ENCODE assay signal across 23 cellular contexts in the genomic region with DNA sequence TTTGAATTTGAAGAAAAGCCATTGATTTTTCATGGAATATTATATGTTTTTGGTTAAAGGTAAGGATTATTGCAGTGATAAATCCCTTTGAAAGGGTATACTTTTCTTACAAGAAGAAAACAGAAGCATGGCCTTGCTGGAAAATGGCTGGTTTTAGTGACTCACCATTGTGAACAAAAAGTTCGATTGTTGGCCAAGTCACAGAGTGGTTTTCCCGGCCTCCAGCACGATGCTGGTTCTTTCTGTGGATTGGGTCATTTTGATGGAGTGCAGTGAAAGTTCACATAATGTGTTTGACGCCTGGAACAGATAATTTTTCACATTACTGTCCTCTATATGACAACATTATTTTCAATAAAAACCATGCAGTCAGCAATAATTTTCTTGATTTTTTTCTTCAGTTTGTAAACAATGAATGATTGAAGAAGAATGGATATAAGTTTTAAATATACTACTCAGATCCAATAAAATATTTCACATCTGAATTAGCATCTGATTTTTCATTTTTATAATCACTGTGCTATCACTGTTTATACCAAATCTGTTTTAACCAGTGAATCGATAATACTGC.
"Had no signal": no experiment of that assay in that cellular context is flagged by ENCODE, and none has a peak within 500 bp of the region (broad histone marks: within the 10 kb centered on the region; RNA-seq: fewer than 3 reads in every experiment).

No MANE protein-coding gene starts in this region.

- ATAC-seq: activated naive CD4-positive, alpha-beta T cell treated with anti-CD3 and anti-CD28 coated beads, Interleukin-2, amount 50 U/mL, for 72 hours; body of pancreas; foreskin keratinocyte; stimulated activated effector memory CD8-positive, alpha-beta T cell treated with anti-CD3 and anti-CD28 coated beads, Interleukin-12 subunit alpha, Interleukin-12 subunit beta, amount 100 ng/mL, for 72 hours had no signal

- H3K4me2 ChIP-seq: smooth muscle cell had no signal

- H3K4me3 ChIP-seq: body of pancreas, dorsolateral prefrontal cortex, lung, right atrium auricular region, smooth muscle cell, stomach had no signal

- H3K36me3 ChIP-seq: right atrium auricular region, stomach had no signal

- H3K27me3 ChIP-seq: body of pancreas, right atrium auricular region had no signal

- H3K9me3 ChIP-seq: body of pancreas, right atrium auricular region, stomach had no signal

- DNase-seq: activated B cell treated with CpG ODN at 0.5 μM for 24 hours; activated CD4-positive, alpha-beta memory T cell treated with anti-CD3 and anti-CD28 coated beads for 36 hours; activated CD4-positive, alpha-beta T cell treated with anti-CD3 and anti-CD28 coated beads for 4 hours; activated gamma-delta T cell treated with Interleukin-2 at 50 U/mL for 16 hours; activated T-cell treated with anti-CD3 and anti-CD28 coated beads for 4 hours; body of pancreas; caudate nucleus; dorsolateral prefrontal cortex; endodermal cell; foreskin keratinocyte; glutamatergic neuron; hypothalamus; nucleus accumbens; stimulated activated CD4-positive, alpha-beta T cell treated with anti-CD3 and anti-CD28 coated beads, Interleukin-4, amount 100 ng/mL, for 1 hour; stomach; trophoblast cell had no signal

- H3K4me1 ChIP-seq: body of pancreas, foreskin keratinocyte had no signal

- H3K27ac ChIP-seq: body of pancreas, dorsolateral prefrontal cortex, epithelial cell of prostate, foreskin keratinocyte, stomach had no signal

- FAIRE-seq: keratinocyte had no signal
